16 cellular contexts compared by ENCODE assay signal in genomic region chr3:143091438-143091837, GRCh38. TPM values are rescaled to one million over a fixed set of nuclear protein-coding genes. Genes with fewer than 3 reads are reported as not detected.
DNase-seq lines count a peak whose midpoint lies in the region; TF ChIP-seq lines count a peak whose summit lies in the region.
"Had no signal": no experiment of that assay in that cellular context is flagged by ENCODE, and none has a peak within 500 bp of the region (broad histone marks: within the 10 kb centered on the region; RNA-seq: fewer than 3 reads in every experiment).

No MANE protein-coding gene starts in this region.

- no peak overlapping the region for H3K4me3 Mint-ChIP-seq in glutamatergic neuron (ENCODE audit: unreplicated experiment)
- H3K4me3 Mint-ChIP-seq in nephron, result no peak overlapping the region
- no peak overlapping the region for H3K4me3 Mint-ChIP-seq in H9
- H3K4me3 Mint-ChIP-seq: CD4-positive, alpha-beta T cell had no signal

- H4K5ac ChIP-seq in H9 (ENCODE audit: insufficient read length, low read depth, low read length), result no peak overlapping the region

- DNase-seq in DMS 273 (lab: John Stamatoyannopoulos, UW; ENCODE audit: unreplicated experiment) (peak; percentile 65), DMS 273 treated with DMSO at 0.1 percent for 48 hours (lab: John Stamatoyannopoulos, UW) (no peak), NCI-H446 treated with DMSO at 0.1 percent for 48 hours (lab: John Stamatoyannopoulos, UW) (peak; percentile 22), glutamatergic neuron (no peak), esophagus squamous epithelium (lab: John Stamatoyannopoulos, UW) (no peak), trophoblast cell (no peak), H9 (no peak)
- DNase-seq: AML-193; Caco-2; CD4-positive, alpha-beta T cell had no signal

- H3K27me3 Mint-ChIP-seq in glutamatergic neuron (ENCODE audit: unreplicated experiment), result peaks cover 4% of the 10 kb centered on the region
- H3K27me3 Mint-ChIP-seq in nephron (ENCODE audit: low read depth), result no peaks in the 10 kb centered on the region
- no peaks in the 10 kb centered on the region for H3K27me3 Mint-ChIP-seq in H9 (ENCODE audit: low read depth)
- H3K27me3 Mint-ChIP-seq: CD4-positive, alpha-beta T cell had no signal

- H3K9ac ChIP-seq in trophoblast cell (ENCODE audit: low read length) (no peak overlapping the region), H9 (ENCODE audit: extremely low read depth, insufficient read length, low read length) (no peak overlapping the region)

- H3K27me3 ChIP-seq in esophagus squamous epithelium, result peaks cover 0 to 4% (median 0%) of the 10 kb centered on the region in 4 donors
- no peaks in the 10 kb centered on the region for H3K27me3 ChIP-seq in trophoblast cell (ENCODE audit: insufficient read depth, low read length)
- H3K27me3 ChIP-seq in H9 (ENCODE audit: insufficient read depth, low read length), result no peaks in the 10 kb centered on the region

- H4K8ac ChIP-seq in trophoblast cell (ENCODE audit: low read depth, low read length) (no peak overlapping the region), H9 (replicated peaks; ENCODE audit: insufficient read length, low read depth, low read length) (no peak overlapping the region)

- no peak overlapping the region for H2AFZ ChIP-seq in trophoblast cell (ENCODE audit: insufficient read depth, low read length, poor library complexity)
- H2AFZ ChIP-seq in H9 (ENCODE audit: low read length), result no peak overlapping the region

- no peak overlapping the region for H3K4me3 ChIP-seq in esophagus squamous epithelium
- no peak overlapping the region for H3K4me3 ChIP-seq in trophoblast cell (ENCODE audit: low read depth, low read length)
- H3K4me3 ChIP-seq: A549, HAP-1 had no signal

- peak overlapping the region; percentile 48 for H3K27ac Mint-ChIP-seq in glutamatergic neuron (ENCODE audit: unreplicated experiment)
- H3K27ac Mint-ChIP-seq in nephron, result peak overlapping the region; percentile 9 to 54 (median 31)
- no peak overlapping the region for H3K27ac Mint-ChIP-seq in H9
- H3K27ac Mint-ChIP-seq: CD4-positive, alpha-beta T cell had no signal

- no peak overlapping the region for H3K56ac ChIP-seq in H9 (ENCODE audit: insufficient read length, low read depth, low read length)

- H3K79me1 ChIP-seq in trophoblast cell (ENCODE audit: low read length), result no peaks in the 10 kb centered on the region
- H3K79me1 ChIP-seq in H9 (ENCODE audit: insufficient read depth, low read depth, low read length, poor library complexity, severe bottlenecking), result no peaks in the 10 kb centered on the region

- no peak overlapping the region for H3K14ac ChIP-seq in trophoblast cell (ENCODE audit: low read length)
- H3K14ac ChIP-seq in H9 (ENCODE audit: insufficient read depth, low read length), result no peak overlapping the region

- TF ChIP-seq CTCF in glutamatergic neuron (IDR thresholded peaks at IDR 0.05; ENCODE audit: partially characterized antibody, unreplicated experiment) (no peak), nephron (IDR thresholded peaks at IDR 0.05; ENCODE audit: unreplicated experiment in 3 of 3) (no peak), esophagus squamous epithelium (IDR thresholded peaks at IDR 0.05) (no peak), H9 (conservative IDR thresholded peaks at IDR 0.05) (no peak)

- no peak overlapping the region for H3K4me2 ChIP-seq in trophoblast cell (ENCODE audit: low read length)
- no peak overlapping the region for H3K4me2 ChIP-seq in H9 (ENCODE audit: insufficient read depth, insufficient read length, low read length)
- H3K4me2 ChIP-seq: A549 had no signal

- no peak for TF ChIP-seq POLR2A in esophagus squamous epithelium (IDR thresholded peaks at IDR 0.05)

- H3K27ac ChIP-seq in esophagus squamous epithelium (no peak overlapping the region), trophoblast cell (ENCODE audit: low read depth, low read length) (no peak overlapping the region), H9 (ENCODE audit: insufficient read length, low read depth, low read length) (no peak overlapping the region)
- H3K27ac ChIP-seq: 22Rv1, A549, C4-2B had no signal

- H2AK5ac ChIP-seq in trophoblast cell (ENCODE audit: low read length) (no peak overlapping the region), H9 (ENCODE audit: insufficient read length, low read length) (no peak overlapping the region)

- H2BK5ac ChIP-seq in trophoblast cell (ENCODE audit: low read depth, low read length, poor library complexity), result no peak overlapping the region
- no peak overlapping the region for H2BK5ac ChIP-seq in H9 (ENCODE audit: insufficient read length, low read length)

- no peak overlapping the region for H2BK12ac ChIP-seq in trophoblast cell (ENCODE audit: low read length)
- H2BK12ac ChIP-seq in H9 (ENCODE audit: insufficient read length, low read depth, low read length), result no peak overlapping the region

- no peaks in the 10 kb centered on the region for H4K20me1 ChIP-seq in H9 (ENCODE audit: control insufficient read depth, insufficient read depth, insufficient read length)

- no peaks in the 10 kb centered on the region for H3K36me3 Mint-ChIP-seq in glutamatergic neuron (ENCODE audit: unreplicated experiment)
- H3K36me3 Mint-ChIP-seq in nephron (ENCODE audit: low read depth), result peaks cover 5% of the 10 kb centered on the region
- peaks cover 2 to 12% (median 3%) of the 10 kb centered on the region in 3 experiments; a peak in 5 of 7 replicates for H3K36me3 Mint-ChIP-seq in H9 (ENCODE audit: insufficient read depth in 1 of 3, low read depth in 3 of 3)

- H4K91ac ChIP-seq in trophoblast cell (ENCODE audit: low read depth, low read length) (no peak overlapping the region), H9 (ENCODE audit: insufficient read length, low read depth, low read length) (no peak overlapping the region)

- no peak overlapping the region for H3T11ph ChIP-seq in H9 (ENCODE audit: low read length)

- H3K4me1 Mint-ChIP-seq in glutamatergic neuron (ENCODE audit: low read depth, unreplicated experiment), result peaks cover 19% of the 10 kb centered on the region
- peaks cover 9% of the 10 kb centered on the region for H3K4me1 Mint-ChIP-seq in nephron
- peaks cover 0 to 3% of the 10 kb centered on the region in 2 experiments; a peak in 1 of 4 replicates for H3K4me1 Mint-ChIP-seq in H9

- WGBS in esophagus squamous epithelium, 2 donors, result 73 to 75% methylated on average over 2 of the region's 2 CpGs
- no CpG with 5 or more reads among the region's 2 CpGs for WGBS in trophoblast cell (ENCODE audit: extremely low coverage, insufficient coverage, insufficient read length)
- no CpG with 5 or more reads among the region's 2 CpGs for WGBS in H9 (ENCODE audit: extremely low coverage, insufficient read length, low lambda C conversion rate)

- no peak overlapping the region for H3K18ac ChIP-seq in trophoblast cell (ENCODE audit: low read length)
- no peak overlapping the region for H3K18ac ChIP-seq in H9 (ENCODE audit: insufficient read length, low read depth, low read length)

- H3K23ac ChIP-seq in trophoblast cell (ENCODE audit: low read length), result no peak overlapping the region
- no peak overlapping the region for H3K23ac ChIP-seq in H9 (ENCODE audit: insufficient read length, low read depth, low read length)

- H3K23me2 ChIP-seq in H9 (ENCODE audit: insufficient read length, low read depth, low read length, poor library complexity, severe bottlenecking), result no peaks in the 10 kb centered on the region

- intact Hi-C loops in esophagus squamous epithelium (cut with DNase I), result no loop called here

- no peak overlapping the region for H4K12ac ChIP-seq in trophoblast cell (ENCODE audit: low read depth, low read length)

- H3K9me3 Mint-ChIP-seq in glutamatergic neuron (ENCODE audit: unreplicated experiment) (peaks cover 7% of the 10 kb centered on the region), nephron (peaks cover 11% of the 10 kb centered on the region), H9 (peaks cover 14 to 18% of the 10 kb centered on the region in 2 experiments)
- H3K9me3 Mint-ChIP-seq: CD4-positive, alpha-beta T cell had no signal

- H2BK15ac ChIP-seq in H9 (ENCODE audit: low read depth, low read length), result no peak overlapping the region

- H3K36me3 ChIP-seq in esophagus squamous epithelium (no peaks in the 10 kb centered on the region), trophoblast cell (ENCODE audit: control insufficient read depth in 1 of 2, insufficient read depth in 2 of 2, low read length in 2 of 2) (no peaks in the 10 kb centered on the region)
- H3K36me3 ChIP-seq: HAP-1 had no signal

- H3K4ac ChIP-seq in trophoblast cell (ENCODE audit: low read depth, low read length), result no peak overlapping the region
- no peak overlapping the region for H3K4ac ChIP-seq in H9 (ENCODE audit: low read depth, low read length)

- H3K9me3 ChIP-seq in esophagus squamous epithelium (no peaks in the 10 kb centered on the region), trophoblast cell (ENCODE audit: insufficient read depth, low read depth, low read length) (peaks cover 13% of the 10 kb centered on the region), H9 (ENCODE audit: control insufficient read depth, low read depth, low read length) (no peaks in the 10 kb centered on the region)
- H3K9me3 ChIP-seq: A549, HAP-1 had no signal

- H3K4me1 ChIP-seq in esophagus squamous epithelium (no peaks in the 10 kb centered on the region), trophoblast cell (ENCODE audit: control insufficient read depth in 1 of 2, insufficient read depth in 2 of 2, low read length in 2 of 2) (no peaks in the 10 kb centered on the region), H9 (ENCODE audit: insufficient read depth, low read length) (no peaks in the 10 kb centered on the region)
- H3K4me1 ChIP-seq: A549, Caco-2, HAP-1 had no signal

- H3K79me2 ChIP-seq in trophoblast cell (ENCODE audit: control insufficient read depth, insufficient read depth, low read length, poor library complexity), result no peaks in the 10 kb centered on the region
- H3K79me2 ChIP-seq in H9 (ENCODE audit: insufficient read depth, low read length), result no peaks in the 10 kb centered on the region

- H2BK20ac ChIP-seq in H9 (ENCODE audit: low read depth, low read length, poor library complexity, severe bottlenecking), result no peak overlapping the region

- H2BK120ac ChIP-seq in trophoblast cell (ENCODE audit: insufficient read depth, low read length, poor library complexity) (no peak overlapping the region), H9 (ENCODE audit: low read depth, low read length, poor library complexity, severe bottlenecking) (no peak overlapping the region)

RNA-seq across cellular contexts. Expression of gene CHST2, which starts 28.1 kb away (rescaled TPM):
- total RNA-seq in glutamatergic neuron (ENCODE audit: unreplicated experiment) (51.7 TPM), esophagus squamous epithelium (1 to 10 TPM in 3 of 4 donors, under 1 TPM in 1; 0.76 to 3.1 (median 1.6) TPM), H9 (2021) (5.8 and 6.3 TPM in 2 replicates)
- 2.3 and 2.5 TPM in 2 replicates for polyA plus RNA-seq in trophoblast cell (2013)
- total RNA-seq: Caco-2, HT-29 had no signal

Comparison
In these comparisons a context has a peak if more than half of its experiments do, and no peak if none do; other contexts are left out.
1. DNase-seq: peak in DMS 273 (single experiment) and NCI-H446 treated with DMSO at 0.1 percent for 48 hours (single experiment); none in DMS 273 treated with DMSO at 0.1 percent for 48 hours (single experiment), glutamatergic neuron (single experiment), esophagus squamous epithelium (single experiment), trophoblast cell (0 of 2) and H9 (single experiment).
2. H3K27ac Mint-ChIP-seq: peak in glutamatergic neuron (single experiment) and nephron (3 of 3); none in H9 (0 of 3).